ENCODE assay signal across 8 cellular contexts in the genomic region with DNA sequence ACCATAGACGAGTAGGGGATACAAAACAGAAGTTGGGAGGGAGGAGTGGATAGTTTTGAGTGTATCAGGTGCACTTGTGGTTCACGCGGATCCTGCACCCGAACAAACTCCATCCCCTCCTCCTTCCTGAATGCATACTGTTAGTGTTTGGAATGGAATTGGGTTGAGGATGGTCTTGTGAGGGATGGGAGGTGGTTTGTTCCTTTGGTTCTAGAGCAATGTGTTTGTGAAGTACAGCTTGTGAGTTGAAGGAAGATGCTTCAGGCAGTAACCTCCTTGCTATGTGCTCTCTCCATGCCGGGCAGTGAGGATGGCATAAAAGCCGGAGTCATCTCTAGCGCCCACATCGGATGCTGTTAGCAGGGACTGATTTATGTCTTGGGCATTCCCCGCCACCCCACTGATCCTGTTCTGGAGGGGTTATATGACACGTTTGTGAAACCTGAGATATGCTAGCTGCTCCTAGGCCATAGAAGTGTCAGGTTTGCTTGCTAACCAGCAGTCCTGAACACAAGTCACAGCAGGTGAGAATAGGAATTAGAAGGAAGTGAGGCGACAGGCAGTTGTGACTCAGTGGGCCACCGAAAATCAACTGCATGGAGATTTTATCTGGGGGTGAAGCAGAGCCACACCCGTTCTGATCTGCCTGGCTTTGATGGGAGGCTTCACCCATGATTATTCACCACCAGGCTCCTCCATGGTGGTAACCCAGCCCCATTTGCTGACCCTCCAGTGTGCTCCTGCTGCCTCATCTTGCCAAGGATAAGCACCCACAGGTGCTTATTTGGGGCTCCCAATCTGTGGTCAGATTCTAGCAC.
A peak's percentile ranks its signal among the peaks of the same experiment; 100 is the strongest.
DNase-seq lines count a peak whose midpoint lies in the region; TF ChIP-seq lines count a peak whose summit lies in the region.

No MANE protein-coding gene starts in this region.

- TF ChIP-seq CTCF in GM12864 (IDR thresholded peaks at IDR 0.05; ENCODE audit: low read depth, low read length, missing control alignments) (no peak), fibroblast of mammary gland (conservative IDR thresholded peaks at IDR 0.05; ENCODE audit: control insufficient read depth, insufficient read depth, low read depth, low read length) (no peak)

- H3K9ac ChIP-seq in rectal smooth muscle tissue (ENCODE audit: low read length): no peak overlapping the region

- H3K4me1 ChIP-seq in rectal smooth muscle tissue (ENCODE audit: control insufficient read depth, insufficient read depth, low read length): peaks cover 30% of the 10 kb centered on the region

- DNase-seq in GM12864 (ENCODE audit: low read depth) (no peak), NCI-H2107 (lab: John Stamatoyannopoulos, UW) (peak; percentile 46), fibroblast of mammary gland (ENCODE audit: low read depth) (no peak), NCI-H2227 (lab: John Stamatoyannopoulos, UW; ENCODE audit: unreplicated experiment) (no peak), LoVo (ENCODE audit: low spot score) (no peak), medulla oblongata (ENCODE audit: extremely low spot score) (no peak)
- DNase-seq in activated CD8-positive, alpha-beta memory T cell treated with anti-CD3 and anti-CD28 coated beads, Interleukin-2, amount 50 U/mL, for 48 hours: peak; percentile 82

- peak overlapping the region; percentile 67 for H3K4me3 ChIP-seq in GM12864 (ENCODE audit: low read depth, low read length)
- H3K4me3 ChIP-seq in fibroblast of mammary gland (ENCODE audit: control insufficient read depth, low read depth, low read length): peak overlapping the region; percentile 31
- peak overlapping the region; percentile 87 for H3K4me3 ChIP-seq in rectal smooth muscle tissue (ENCODE audit: low read length)

- no peak overlapping the region for H3K27ac ChIP-seq in rectal smooth muscle tissue (ENCODE audit: low read depth, low read length)

- no peaks in the 10 kb centered on the region for H3K27me3 ChIP-seq in rectal smooth muscle tissue (ENCODE audit: control insufficient read depth, insufficient read depth, low read length)

- no peaks in the 10 kb centered on the region for H3K36me3 ChIP-seq in rectal smooth muscle tissue (ENCODE audit: control insufficient read depth, insufficient read depth, low read length)

Comparison
In these comparisons a context has a peak if more than half of its experiments do, and no peak if none do; other contexts are left out.
1. DNase-seq: peak in NCI-H2107 (single experiment) and activated CD8-positive, alpha-beta memory T cell treated with anti-CD3 and anti-CD28 coated beads, Interleukin-2, amount 50 U/mL, for 48 hours (single experiment); none in GM12864 (single experiment), fibroblast of mammary gland (single experiment), NCI-H2227 (single experiment), LoVo (single experiment) and medulla oblongata (single experiment).
2. H3K4me3 ChIP-seq: peak in every context shown above with its lines; median percentile 87 in rectal smooth muscle tissue; 67 in GM12864; 31 in fibroblast of mammary gland.